In genomic region chr1:147515046-147515869, GRCh38 we compare ENCODE assay signal across 8 cellular contexts. TPM values are rescaled to one million over a fixed set of nuclear protein-coding genes. Genes with fewer than 3 reads are reported as not detected.
DNase-seq lines count a peak whose midpoint lies in the region; ATAC-seq and TF ChIP-seq lines count a peak whose summit lies in the region.

No MANE protein-coding gene starts in this region.

- ATAC-seq in T-cell (replicated peaks in 1 of 4) (peak; percentile 54 to 81 (median 75)), right cardiac atrium (peak; percentile 58 to 65)

- H3K4me1 ChIP-seq in KMS-11 (ENCODE audit: low read depth, poor library complexity, severe bottlenecking) = no peaks in the 10 kb centered on the region
- H3K4me1 ChIP-seq in right cardiac atrium (ENCODE audit: control insufficient read depth, insufficient read depth, low read length) = peaks cover 3% of the 10 kb centered on the region
- H3K4me1 ChIP-seq in vagina = peaks cover 23% of the 10 kb centered on the region
- no peaks in the 10 kb centered on the region for H3K4me1 ChIP-seq in tibial artery

- TF ChIP-seq CTCF in KMS-11 (conservative IDR thresholded peaks at IDR 0.05; ENCODE audit: low read depth, low read length) (no peak), vagina (IDR thresholded peaks at IDR 0.05) (no peak), tibial artery (IDR thresholded peaks at IDR 0.05) (no peak)

- H3K9me3 ChIP-seq in right cardiac atrium (ENCODE audit: control insufficient read depth, low read length) (no peaks in the 10 kb centered on the region), vagina (no peaks in the 10 kb centered on the region), tibial artery (no peaks in the 10 kb centered on the region)

- DNase-seq in Ammon's horn (ENCODE audit: low spot score) = peak; percentile 38
- no peak for DNase-seq in T-cell
- no peak for DNase-seq in right cardiac atrium
- DNase-seq in vagina (ENCODE audit: extremely low spot score in 2 of 2) = no peak
- DNase-seq in tibial artery = no peak
- DNase-seq in OCI-M2 (lab: John Stamatoyannopoulos, UW; ENCODE audit: unreplicated experiment) = no peak
- DNase-seq in activated CD4-positive, alpha-beta T cell treated with anti-CD3 and anti-CD28 coated beads for 48 hours = no peak

- no peak overlapping the region for H3K4me2 ChIP-seq in KMS-11

- CTCF ChIA-PET in T-cell (lab: Charles Lee) = interaction anchor here in 1 of 2 donors (0.6 to 1.5 kb wide), 5 partner anchors 26 to 117 kb away, joined by 3 to 6 read pairs (median 3); partner anchors contain the start of gene BCL9

- no peaks in the 10 kb centered on the region for H4K20me1 ChIP-seq in KMS-11 (ENCODE audit: insufficient read depth)

- H3K4me3 ChIP-seq in KMS-11 (IDR thresholded peaks at IDR 0.05; ENCODE audit: insufficient read depth, low read depth, low read length) (no peak overlapping the region), right cardiac atrium (ENCODE audit: low read length) (no peak overlapping the region), vagina (no peak overlapping the region), tibial artery (no peak overlapping the region)

- H3K27me3 Mint-ChIP-seq in T-cell = peaks cover 2 to 8% of the 10 kb centered on the region in 2 donors

- no peaks in the 10 kb centered on the region for H3K79me2 ChIP-seq in KMS-11 (ENCODE audit: insufficient read depth, low read depth)

- WGBS in right cardiac atrium = 53% methylated on average over 5 of the region's 5 CpGs

- peak overlapping the region; percentile 3; the same call in 1 of the 2 replicates for H2AFZ ChIP-seq in KMS-11 (ENCODE audit: low read depth)

- H3K27ac Mint-ChIP-seq in T-cell = peak overlapping the region in 1 of 2 donors; percentile 59

- intact Hi-C loops in right cardiac atrium (cut with DNase I) = loop anchor here in 1 of 4 donors (10.0 kb wide), 1 partner anchor 60 kb away; no protein-coding TSS in a partner anchor
- intact Hi-C loops in vagina (cut with DNase I) = no loop called here
- intact Hi-C loops in tibial artery (cut with DNase I; ENCODE audit: low total_unique reads) = no loop called here

- H3K9me3 Mint-ChIP-seq in T-cell = peaks cover 0 to 4% (median 4%) of the 10 kb centered on the region in 3 donors

- no peaks in the 10 kb centered on the region for H3K27me3 ChIP-seq in KMS-11 (ENCODE audit: insufficient read depth, low read depth)
- no peaks in the 10 kb centered on the region for H3K27me3 ChIP-seq in right cardiac atrium (ENCODE audit: control insufficient read depth, insufficient read depth)
- no peaks in the 10 kb centered on the region for H3K27me3 ChIP-seq in vagina
- peaks cover 0 to 5% of the 10 kb centered on the region in 2 donors for H3K27me3 ChIP-seq in tibial artery

- H3K36me3 ChIP-seq in KMS-11 (ENCODE audit: insufficient read depth) (no peaks in the 10 kb centered on the region), vagina (no peaks in the 10 kb centered on the region), tibial artery (no peaks in the 10 kb centered on the region)

- H3K4me3 Mint-ChIP-seq in T-cell = no peak overlapping the region

- H3K27ac ChIP-seq in KMS-11 (no peak overlapping the region), right cardiac atrium (ENCODE audit: low read length) (no peak overlapping the region), vagina (peak overlapping the region; percentile 72), tibial artery (no peak overlapping the region)

- no peak for TF ChIP-seq POLR2A in vagina (IDR thresholded peaks at IDR 0.05)

- no peaks in the 10 kb centered on the region for H3K36me3 Mint-ChIP-seq in T-cell

- POLR2A ChIA-PET in T-cell (lab: Charles Lee) = interaction anchor here (0.6 kb wide), 3 partner anchors 23 to 36 kb away, joined by 3 to 4 read pairs (median 4); partner anchors contain the start of gene BCL9 (in 1 of the 2)

- peaks cover 5 to 8% (median 7%) of the 10 kb centered on the region in 3 donors for H3K4me1 Mint-ChIP-seq in T-cell

- no peak overlapping the region for H3K9ac ChIP-seq in KMS-11

RNA-seq across cellular contexts. Expression of gene BCL9, which starts 26.0 kb away (rescaled TPM):
- total RNA-seq in T-cell = 10 to 100 TPM; 14.9 to 19.2 (median 15.8) TPM
- 10 to 100 TPM; 16.9 to 23.8 (median 20.6) TPM for total RNA-seq in right cardiac atrium
- 8.7 TPM for polyA plus RNA-seq in right cardiac atrium
- total RNA-seq in vagina = 16.5 TPM
